ENCODE assay signal across 8 cellular contexts in genomic region chr15:58457466-58457965, GRCh38. TPM values are rescaled to one million over a fixed set of nuclear protein-coding genes. Genes with fewer than 3 reads are reported as not detected.
DNase-seq lines count a peak whose midpoint lies in the region; ATAC-seq and TF ChIP-seq lines count a peak whose summit lies in the region.

No MANE protein-coding gene starts in this region.

- ATAC-seq in GM21717 (IDR thresholded peaks at IDR 0.05; ENCODE audit: unreplicated experiment) (peak; percentile 65), GM21367 (IDR thresholded peaks at IDR 0.05; ENCODE audit: unreplicated experiment) (no peak)

- no peak overlapping the region for H3K4me3 ChIP-seq in cardiac fibroblast (replicated peaks in 1 of 2; ENCODE audit: low read depth in 2 of 2, low read length in 2 of 2)

- DNase-seq in GM03348 (ENCODE audit: low spot score) (peak; percentile 68), M059J (ENCODE audit: low read depth) (peak; percentile 80), cardiac fibroblast (ENCODE audit: low read depth in 2 of 2) (peak; percentile 33 to 86), NCI-H146 treated with DMSO at 0.1 percent for 48 hours (lab: John Stamatoyannopoulos, UW; ENCODE audit: unreplicated experiment) (no peak), NCI-H345 (lab: John Stamatoyannopoulos, UW) (no peak), DMS79 treated with DMSO at 0.1 percent for 48 hours (lab: John Stamatoyannopoulos, UW) (no peak)

- TF ChIP-seq CTCF in cardiac fibroblast (IDR thresholded peaks at IDR 0.05; ENCODE audit: low read depth, low read length): no peak

RNA-seq across cellular contexts. Expression of gene LIPC, which starts 25.7 kb away (rescaled TPM):
- total RNA-seq in M059J (2014; rRNA removed; shearing (Covaris generic)): 1.6 and 2.5 TPM in 2 replicates

Comparison
In these comparisons a context has a peak if more than half of its experiments do, and no peak if none do; other contexts are left out.
1. DNase-seq: peak in GM03348 (single experiment), M059J (single experiment) and cardiac fibroblast (2 of 2); none in NCI-H146 treated with DMSO at 0.1 percent for 48 hours (single experiment), NCI-H345 (single experiment) and DMS79 treated with DMSO at 0.1 percent for 48 hours (single experiment).